ENCODE assay signal across 1 cellular context in the genomic region with DNA sequence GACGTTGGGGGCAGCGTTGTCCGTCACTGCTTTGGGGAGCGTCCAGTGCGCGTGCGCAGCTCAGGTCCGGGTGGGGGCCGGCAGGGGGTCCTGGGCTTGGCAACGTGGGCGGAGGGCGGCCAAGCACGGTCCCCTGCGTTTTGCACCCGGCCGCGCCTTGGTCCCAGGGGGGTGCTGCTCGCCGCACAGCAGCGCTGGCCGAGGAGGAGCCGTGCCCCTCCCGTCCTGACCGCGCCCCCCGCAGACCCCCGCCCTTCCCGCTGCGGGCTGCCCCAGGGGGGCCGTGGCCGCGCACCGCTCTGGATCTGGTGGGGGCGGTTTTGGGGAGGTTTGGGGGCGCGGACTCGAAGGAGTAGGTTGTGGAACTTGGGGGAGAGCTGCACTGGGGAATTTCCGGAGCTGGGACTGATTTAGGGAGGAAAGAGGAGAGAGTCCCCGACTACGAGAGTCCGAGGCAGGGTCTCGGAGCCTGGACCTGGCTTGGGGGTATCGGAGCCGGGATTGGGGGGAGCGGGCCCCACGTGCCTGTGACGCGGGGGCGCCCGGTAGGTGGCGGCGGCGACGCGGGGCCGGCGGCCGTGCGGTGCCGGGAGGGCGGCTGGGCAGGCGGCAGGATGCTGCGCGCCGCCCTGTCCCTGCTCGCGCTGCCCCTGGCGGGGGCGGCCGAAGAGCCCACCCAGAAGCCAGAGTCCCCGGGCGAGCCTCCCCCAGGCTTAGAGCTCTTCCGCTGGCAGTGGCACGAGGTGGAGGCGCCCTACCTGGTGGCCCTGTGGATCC.
TF ChIP-seq lines count a peak whose summit lies in the region.

A gene with protein sequence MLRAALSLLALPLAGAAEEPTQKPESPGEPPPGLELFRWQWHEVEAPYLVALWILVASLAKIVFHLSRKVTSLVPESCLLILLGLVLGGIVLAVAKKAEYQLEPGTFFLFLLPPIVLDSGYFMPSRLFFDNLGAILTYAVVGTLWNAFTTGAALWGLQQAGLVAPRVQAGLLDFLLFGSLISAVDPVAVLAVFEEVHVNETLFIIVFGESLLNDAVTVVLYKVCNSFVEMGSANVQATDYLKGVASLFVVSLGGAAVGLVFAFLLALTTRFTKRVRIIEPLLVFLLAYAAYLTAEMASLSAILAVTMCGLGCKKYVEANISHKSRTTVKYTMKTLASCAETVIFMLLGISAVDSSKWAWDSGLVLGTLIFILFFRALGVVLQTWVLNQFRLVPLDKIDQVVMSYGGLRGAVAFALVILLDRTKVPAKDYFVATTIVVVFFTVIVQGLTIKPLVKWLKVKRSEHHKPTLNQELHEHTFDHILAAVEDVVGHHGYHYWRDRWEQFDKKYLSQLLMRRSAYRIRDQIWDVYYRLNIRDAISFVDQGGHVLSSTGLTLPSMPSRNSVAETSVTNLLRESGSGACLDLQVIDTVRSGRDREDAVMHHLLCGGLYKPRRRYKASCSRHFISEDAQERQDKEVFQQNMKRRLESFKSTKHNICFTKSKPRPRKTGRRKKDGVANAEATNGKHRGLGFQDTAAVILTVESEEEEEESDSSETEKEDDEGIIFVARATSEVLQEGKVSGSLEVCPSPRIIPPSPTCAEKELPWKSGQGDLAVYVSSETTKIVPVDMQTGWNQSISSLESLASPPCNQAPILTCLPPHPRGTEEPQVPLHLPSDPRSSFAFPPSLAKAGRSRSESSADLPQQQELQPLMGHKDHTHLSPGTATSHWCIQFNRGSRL (plus strand): TSS at position 579 of the 777 bp plus-strand sequence. CDS start 36 bp downstream, at position 615.

TF ChIP-seq in WTC11, 78 proteins besides CTCF, POLR2A, EP300 and RAD21 (continued from another document):
- no peak for TF ChIP-seq TEAD4 (CRISPR knock-in tag; IDR thresholded peaks at IDR 0.05)
- TF ChIP-seq, protein P1, sequence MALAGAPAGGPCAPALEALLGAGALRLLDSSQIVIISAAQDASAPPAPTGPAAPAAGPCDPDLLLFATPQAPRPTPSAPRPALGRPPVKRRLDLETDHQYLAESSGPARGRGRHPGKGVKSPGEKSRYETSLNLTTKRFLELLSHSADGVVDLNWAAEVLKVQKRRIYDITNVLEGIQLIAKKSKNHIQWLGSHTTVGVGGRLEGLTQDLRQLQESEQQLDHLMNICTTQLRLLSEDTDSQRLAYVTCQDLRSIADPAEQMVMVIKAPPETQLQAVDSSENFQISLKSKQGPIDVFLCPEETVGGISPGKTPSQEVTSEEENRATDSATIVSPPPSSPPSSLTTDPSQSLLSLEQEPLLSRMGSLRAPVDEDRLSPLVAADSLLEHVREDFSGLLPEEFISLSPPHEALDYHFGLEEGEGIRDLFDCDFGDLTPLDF (CRISPR knock-in tag; IDR thresholded peaks at IDR 0.05) = no peak
- TF ChIP-seq, protein P2, sequence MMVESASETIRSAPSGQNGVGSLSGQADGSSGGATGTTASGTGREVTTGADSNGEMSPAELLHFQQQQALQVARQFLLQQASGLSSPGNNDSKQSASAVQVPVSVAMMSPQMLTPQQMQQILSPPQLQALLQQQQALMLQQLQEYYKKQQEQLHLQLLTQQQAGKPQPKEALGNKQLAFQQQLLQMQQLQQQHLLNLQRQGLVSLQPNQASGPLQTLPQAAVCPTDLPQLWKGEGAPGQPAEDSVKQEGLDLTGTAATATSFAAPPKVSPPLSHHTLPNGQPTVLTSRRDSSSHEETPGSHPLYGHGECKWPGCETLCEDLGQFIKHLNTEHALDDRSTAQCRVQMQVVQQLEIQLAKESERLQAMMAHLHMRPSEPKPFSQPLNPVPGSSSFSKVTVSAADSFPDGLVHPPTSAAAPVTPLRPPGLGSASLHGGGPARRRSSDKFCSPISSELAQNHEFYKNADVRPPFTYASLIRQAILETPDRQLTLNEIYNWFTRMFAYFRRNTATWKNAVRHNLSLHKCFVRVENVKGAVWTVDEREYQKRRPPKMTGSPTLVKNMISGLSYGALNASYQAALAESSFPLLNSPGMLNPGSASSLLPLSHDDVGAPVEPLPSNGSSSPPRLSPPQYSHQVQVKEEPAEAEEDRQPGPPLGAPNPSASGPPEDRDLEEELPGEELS (CRISPR knock-in tag; IDR thresholded peaks at IDR 0.05) = 0 out of 2 replicates have a peak, but pooled peaks have one; percentile 24
- 0 out of 2 replicates have a peak, but pooled peaks have one; percentile 35 for TF ChIP-seq ZNF416 (CRISPR knock-in tag; IDR thresholded peaks at IDR 0.05)
- no peak for TF ChIP-seq JUN (CRISPR knock-in tag; IDR thresholded peaks at IDR 0.05)
- TF ChIP-seq, protein P3, sequence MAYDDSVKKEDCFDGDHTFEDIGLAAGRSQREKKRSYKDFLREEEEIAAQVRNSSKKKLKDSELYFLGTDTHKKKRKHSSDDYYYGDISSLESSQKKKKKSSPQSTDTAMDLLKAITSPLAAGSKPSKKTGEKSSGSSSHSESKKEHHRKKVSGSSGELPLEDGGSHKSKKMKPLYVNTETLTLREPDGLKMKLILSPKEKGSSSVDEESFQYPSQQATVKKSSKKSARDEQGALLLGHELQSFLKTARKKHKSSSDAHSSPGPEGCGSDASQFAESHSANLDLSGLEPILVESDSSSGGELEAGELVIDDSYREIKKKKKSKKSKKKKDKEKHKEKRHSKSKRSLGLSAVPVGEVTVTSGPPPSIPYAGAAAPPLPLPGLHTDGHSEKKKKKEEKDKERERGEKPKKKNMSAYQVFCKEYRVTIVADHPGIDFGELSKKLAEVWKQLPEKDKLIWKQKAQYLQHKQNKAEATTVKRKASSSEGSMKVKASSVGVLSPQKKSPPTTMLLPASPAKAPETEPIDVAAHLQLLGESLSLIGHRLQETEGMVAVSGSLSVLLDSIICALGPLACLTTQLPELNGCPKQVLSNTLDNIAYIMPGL (CRISPR knock-in tag; IDR thresholded peaks at IDR 0.05) = peak; percentile 45; the same call in 1 of the 2 replicates
- no peak for TF ChIP-seq RORB (CRISPR knock-in tag; IDR thresholded peaks at IDR 0.05)
- TF ChIP-seq, protein P4, sequence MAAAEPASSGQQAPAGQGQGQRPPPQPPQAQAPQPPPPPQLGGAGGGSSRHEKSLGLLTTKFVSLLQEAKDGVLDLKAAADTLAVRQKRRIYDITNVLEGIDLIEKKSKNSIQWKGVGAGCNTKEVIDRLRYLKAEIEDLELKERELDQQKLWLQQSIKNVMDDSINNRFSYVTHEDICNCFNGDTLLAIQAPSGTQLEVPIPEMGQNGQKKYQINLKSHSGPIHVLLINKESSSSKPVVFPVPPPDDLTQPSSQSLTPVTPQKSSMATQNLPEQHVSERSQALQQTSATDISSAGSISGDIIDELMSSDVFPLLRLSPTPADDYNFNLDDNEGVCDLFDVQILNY (CRISPR knock-in tag; IDR thresholded peaks at IDR 0.05) = no peak
- no peak for TF ChIP-seq GRHL2 (CRISPR knock-in tag; IDR thresholded peaks at IDR 0.05; ENCODE audit: insufficient replicate concordance, severe bottlenecking)
- no peak for TF ChIP-seq ZNF263 (CRISPR knock-in tag; IDR thresholded peaks at IDR 0.05; ENCODE audit: low read depth)
- peak; percentile 31; the same call in 1 of the 2 replicates for TF ChIP-seq NFE2L1 (CRISPR knock-in tag; IDR thresholded peaks at IDR 0.05)
- no peak for TF ChIP-seq ESRRA (CRISPR knock-in tag; IDR thresholded peaks at IDR 0.05; ENCODE audit: borderline replicate concordance)
- TF ChIP-seq FOXK1 (CRISPR knock-in tag; IDR thresholded peaks at IDR 0.05) = 0 out of 2 replicates have a peak, but pooled peaks have one; percentile 25
- no peak for TF ChIP-seq SMAD3 (CRISPR knock-in tag; IDR thresholded peaks at IDR 0.05; ENCODE audit: borderline replicate concordance)
